Comparison of ENCODE assay signal across 9 cellular contexts in the genomic region with DNA sequence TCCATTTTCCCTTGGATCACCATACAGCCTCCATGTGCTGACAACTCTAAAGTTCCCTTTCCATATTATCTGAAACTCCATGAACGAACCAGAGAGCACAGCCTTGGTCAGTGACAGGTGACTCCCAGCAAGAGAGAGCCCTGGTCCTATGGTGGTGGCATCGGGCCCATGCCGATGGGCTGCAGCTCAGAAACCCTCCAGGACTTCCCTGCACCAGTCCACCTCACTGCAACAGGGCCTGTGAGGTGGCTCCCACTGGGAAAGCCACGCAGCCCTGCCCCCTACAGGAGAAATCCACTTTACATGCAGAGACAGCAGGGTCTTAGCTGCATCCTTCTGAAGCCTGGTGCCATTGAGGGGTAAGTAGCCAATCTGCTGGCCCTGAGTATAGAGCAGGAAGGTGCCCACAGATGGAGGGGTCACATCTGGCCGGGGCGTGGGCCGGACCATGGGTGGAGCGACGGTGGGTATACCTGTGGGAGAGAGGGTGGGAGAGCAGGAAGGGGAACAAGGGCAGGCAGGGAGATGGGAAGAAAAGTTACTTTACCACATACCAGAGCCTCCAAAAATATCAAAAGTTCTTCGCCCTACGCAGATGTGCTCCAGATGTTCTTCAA. TPM values are rescaled to one million over a fixed set of nuclear protein-coding genes. Genes with fewer than 3 reads are reported as not detected.
DNase-seq lines count a peak whose midpoint lies in the region; ATAC-seq and TF ChIP-seq lines count a peak whose summit lies in the region.
"Had no signal": no experiment of that assay in that cellular context is flagged by ENCODE, and none has a peak within 500 bp of the region (broad histone marks: within the 10 kb centered on the region; RNA-seq: fewer than 3 reads in every experiment).

No MANE protein-coding gene starts in this region.

- no peak overlapping the region for H3K14ac ChIP-seq in IMR-90 (replicated peaks; ENCODE audit: low read depth, low read length)

- H2BK15ac ChIP-seq in IMR-90 (ENCODE audit: low read depth, low read length) = no peak overlapping the region

- no peak overlapping the region for H2BK20ac ChIP-seq in IMR-90 (ENCODE audit: low read depth, low read length)

- TF ChIP-seq EP300 in neural cell (conservative IDR thresholded peaks at IDR 0.05; ENCODE audit: poor library complexity, severe bottlenecking) = no peak

- H3K56ac ChIP-seq in IMR-90 (ENCODE audit: extremely low read depth, insufficient read depth, low read length) = no peak overlapping the region

- TF ChIP-seq CTCF in IMR-90 (conservative IDR thresholded peaks at IDR 0.05; ENCODE audit: low read depth, low read length) (no peak), choroid plexus epithelial cell (conservative IDR thresholded peaks at IDR 0.05; ENCODE audit: low read depth, low read length) (peak; percentile 43), neural cell (IDR thresholded peaks at IDR 0.05; ENCODE audit: poor library complexity, severe bottlenecking) (peak; percentile 17)

- no peak overlapping the region for H3K4ac ChIP-seq in IMR-90 (ENCODE audit: low read depth, low read length)

- H3K27ac ChIP-seq in IMR-90 (ENCODE audit: insufficient read depth, low read length) (no peak overlapping the region), neural cell (ENCODE audit: low read length) (no peak overlapping the region)

- no peaks in the 10 kb centered on the region for H3K9me3 ChIP-seq in IMR-90 (ENCODE audit: control insufficient read depth, insufficient read depth, low read length)
- no peaks in the 10 kb centered on the region for H3K9me3 ChIP-seq in neural cell (ENCODE audit: low read length)

- intact Hi-C loops in IMR-90 (cut with micrococcal nuclease) = no loop called here

- H2AK9ac ChIP-seq in IMR-90 (replicated peaks; ENCODE audit: low read depth, low read length, poor library complexity) = no peak overlapping the region

- H3K9ac ChIP-seq in IMR-90 (ENCODE audit: low read depth, low read length) (no peak overlapping the region), neural cell (ENCODE audit: low read length) (no peak overlapping the region)

- no peak overlapping the region for H2BK5ac ChIP-seq in IMR-90 (ENCODE audit: low read depth, low read length, poor library complexity, severe bottlenecking)

- no peak overlapping the region for H3K18ac ChIP-seq in IMR-90 (ENCODE audit: low read depth, low read length)

- no peak overlapping the region for H3K23ac ChIP-seq in IMR-90 (ENCODE audit: low read depth, low read length)

- no peak overlapping the region for H2BK120ac ChIP-seq in IMR-90 (ENCODE audit: low read depth, low read length)

- CTCF ChIA-PET in IMR-90 (lab: Yijun Ruan, JAX) = no interaction called here

- no peak overlapping the region for H4K91ac ChIP-seq in IMR-90 (ENCODE audit: insufficient read depth, low read depth, low read length)

- no peak for TF ChIP-seq POLR2A in IMR-90 (IDR thresholded peaks at IDR 0.05; ENCODE audit: low read depth, low read length)

- H3K9me1 ChIP-seq in IMR-90 (ENCODE audit: insufficient read depth, low read length) = peaks cover 17% of the 10 kb centered on the region

- H3K27me3 ChIP-seq in IMR-90 (ENCODE audit: control insufficient read depth, insufficient read depth, low read length) = no peaks in the 10 kb centered on the region
- H3K27me3 ChIP-seq in neural cell (ENCODE audit: insufficient read depth, low read depth, low read length) = no peaks in the 10 kb centered on the region

- ATAC-seq in IMR-90 (ENCODE audit: low read depth) = peak; percentile 33
- no peak for ATAC-seq in GM21723 (IDR thresholded peaks at IDR 0.05; ENCODE audit: unreplicated experiment)
- ATAC-seq in HG03095 (IDR thresholded peaks at IDR 0.05; ENCODE audit: unreplicated experiment) = no peak

- no peaks in the 10 kb centered on the region for H3F3A ChIP-seq in neural cell (ENCODE audit: insufficient read depth, low read length, poor library complexity, severe bottlenecking)

- H3K4me3 ChIP-seq in IMR-90 (ENCODE audit: insufficient read depth, low read depth, low read length) (no peak overlapping the region), choroid plexus epithelial cell (ENCODE audit: low read depth, low read length) (no peak overlapping the region), neural cell (ENCODE audit: low read length) (no peak overlapping the region)

- dilution Hi-C loops in IMR-90 (cut with HindIII; ENCODE audit: low sequenced_read_pairs, unreplicated experiment) = no loop called here

- in situ Hi-C loops in IMR-90 (cut with MboI; ENCODE audit: low sequenced_read_pairs) = loop anchor here (25.0 kb wide), 1 partner anchor 698 kb away; the partner anchor contains the start of gene PSMC6

- no peak overlapping the region for H4K5ac ChIP-seq in IMR-90 (ENCODE audit: low read depth, low read length)

- H2AK5ac ChIP-seq in IMR-90 (ENCODE audit: low read depth, low read length) = no peak overlapping the region

- 83% methylated on average over 1 of the region's 11 CpGs; no CpG with 5 or more reads in 1 of the 2 experiments for WGBS in IMR-90 (ENCODE audit: extremely low coverage in 2 of 2, insufficient read length in 1 of 2), 2 experiments

- peaks cover 4% of the 10 kb centered on the region; the same call in 1 of the 2 replicates for H3K4me1 ChIP-seq in IMR-90 (ENCODE audit: control insufficient read depth, insufficient read depth, low read length)

- peaks cover 36 to 64% of the 10 kb centered on the region in 2 experiments; a peak in 3 of 4 replicates for H3K79me1 ChIP-seq in IMR-90 (ENCODE audit: low read depth in 1 of 2, low read length in 2 of 2)

- H4K8ac ChIP-seq in IMR-90 (ENCODE audit: low read depth in 2 of 2, low read length in 2 of 2) = no peak overlapping the region

- no peaks in the 10 kb centered on the region for H3K79me2 ChIP-seq in neural cell (replicated peaks; ENCODE audit: insufficient read depth, low read length)

- H4K20me1 ChIP-seq in IMR-90 (ENCODE audit: insufficient read depth, low read length) = no peaks in the 10 kb centered on the region
- H4K20me1 ChIP-seq in neural cell (ENCODE audit: insufficient read depth) = no peaks in the 10 kb centered on the region

- H3K36me3 ChIP-seq in IMR-90 (ENCODE audit: control insufficient read depth, insufficient read depth, low read length) = peaks cover 81% of the 10 kb centered on the region
- H3K36me3 ChIP-seq in neural cell (ENCODE audit: insufficient read depth, low read length) = peaks cover 3% of the 10 kb centered on the region

- H3K9me2 ChIP-seq in neural cell (ENCODE audit: insufficient read depth, low read length) = no peaks in the 10 kb centered on the region

- BruUV-seq in IMR-90 (replicated peaks; lab: Mats Ljungman, UMichigan) = no TSS peak

- POLR2A ChIA-PET in IMR-90 (lab: Charles Lee; ENCODE audit: unreplicated experiment) = no interaction called here

- TF ChIP-seq RAD21 in IMR-90 (IDR thresholded peaks at IDR 0.05; ENCODE audit: low read length) = no peak
- no peak for TF ChIP-seq RAD21 in neural cell (conservative IDR thresholded peaks at IDR 0.05)

- no peak overlapping the region for H2AFZ ChIP-seq in IMR-90 (replicated peaks; ENCODE audit: low read length, poor library complexity)
- H2AFZ ChIP-seq in neural cell (ENCODE audit: low read depth, low read length) = no peak overlapping the region

- no peak overlapping the region for H3K4me2 ChIP-seq in IMR-90 (ENCODE audit: low read depth, low read length)
- no peak overlapping the region for H3K4me2 ChIP-seq in neural cell (ENCODE audit: low read length)

- DNase-seq in DMS53 (lab: John Stamatoyannopoulos, UW) (peak; percentile 37), DMS53 treated with DMSO at 0.1 percent for 48 hours (lab: John Stamatoyannopoulos, UW; ENCODE audit: unreplicated experiment) (no peak), IMR-90 (no peak), choroid plexus epithelial cell (ENCODE audit: low read depth) (no peak), dermis blood vessel endothelial cell (no peak)
- DNase-seq: amniotic stem cell had no signal

TF ChIP-seq in IMR-90, 13 proteins besides CTCF, POLR2A, EP300 and RAD21 (continues in another document):
- TF ChIP-seq, protein P1, sequence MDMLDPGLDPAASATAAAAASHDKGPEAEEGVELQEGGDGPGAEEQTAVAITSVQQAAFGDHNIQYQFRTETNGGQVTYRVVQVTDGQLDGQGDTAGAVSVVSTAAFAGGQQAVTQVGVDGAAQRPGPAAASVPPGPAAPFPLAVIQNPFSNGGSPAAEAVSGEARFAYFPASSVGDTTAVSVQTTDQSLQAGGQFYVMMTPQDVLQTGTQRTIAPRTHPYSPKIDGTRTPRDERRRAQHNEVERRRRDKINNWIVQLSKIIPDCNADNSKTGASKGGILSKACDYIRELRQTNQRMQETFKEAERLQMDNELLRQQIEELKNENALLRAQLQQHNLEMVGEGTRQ (IDR thresholded peaks at IDR 0.05; ENCODE audit: low read depth, low read length) = no peak
- TF ChIP-seq CEBPB (IDR thresholded peaks at IDR 0.05; ENCODE audit: low read depth, low read length) (no peak), MAZ (IDR thresholded peaks at IDR 0.05; ENCODE audit: borderline replicate concordance, low read depth, low read length) (no peak), RCOR1 (IDR thresholded peaks at IDR 0.05; ENCODE audit: insufficient replicate concordance, low read length) (no peak)

TF ChIP-seq in neural cell, 6 proteins besides CTCF, POLR2A, EP300 and RAD21:
- TF ChIP-seq SMC3 (conservative IDR thresholded peaks at IDR 0.05; ENCODE audit: poor library complexity) = no peak

RNA-seq across cellular contexts. Expression of gene RTRAF, which starts 24.7 kb away (rescaled TPM):
- total RNA-seq in IMR-90 (2012; rRNA removed) = 53.2 and 94.7 TPM in 2 replicates
- 102 and 139 TPM in 2 replicates for polyA plus RNA-seq in IMR-90 (2012; rRNA removed)
- polyA plus RNA-seq in IMR-90 (2012; cell fraction: cytosol; rRNA removed) = 4.0 and 8.4 TPM in 2 replicates
- polyA plus RNA-seq in IMR-90 (2012; cell fraction: nucleus; rRNA removed; ENCODE audit: low replicate concordance) = 1.5 and 27.7 TPM in 2 replicates
- 96.5 and 119 TPM in 2 replicates for polyA plus RNA-seq in neural cell
- polyA minus RNA-seq in neural cell = 70.1 and 96.0 TPM in 2 replicates
- 81.3 and 169 TPM in 2 replicates for total RNA-seq in dermis blood vessel endothelial cell

RNA-seq across cellular contexts. Expression of gene NID2, which starts 54.8 kb away (rescaled TPM):
- total RNA-seq in IMR-90 (2012; rRNA removed) = 101 and 102 TPM in 2 replicates
- polyA plus RNA-seq in IMR-90 (2012; rRNA removed) = 278 and 303 TPM in 2 replicates
- 237 and 279 TPM in 2 replicates for polyA plus RNA-seq in IMR-90 (2012; cell fraction: cytosol; rRNA removed)
- polyA plus RNA-seq in IMR-90 (2012; cell fraction: nucleus; rRNA removed; ENCODE audit: low replicate concordance) = 363 and 859 TPM in 2 replicates
- 0.48 and 1.1 TPM in 2 replicates for polyA plus RNA-seq in neural cell
- polyA minus RNA-seq in neural cell = 0.73 and 1.2 TPM in 2 replicates
- total RNA-seq in dermis blood vessel endothelial cell = 19.6 and 39.2 TPM in 2 replicates
